Comparison of ENCODE assay signal across 18 cellular contexts in the genomic region with DNA sequence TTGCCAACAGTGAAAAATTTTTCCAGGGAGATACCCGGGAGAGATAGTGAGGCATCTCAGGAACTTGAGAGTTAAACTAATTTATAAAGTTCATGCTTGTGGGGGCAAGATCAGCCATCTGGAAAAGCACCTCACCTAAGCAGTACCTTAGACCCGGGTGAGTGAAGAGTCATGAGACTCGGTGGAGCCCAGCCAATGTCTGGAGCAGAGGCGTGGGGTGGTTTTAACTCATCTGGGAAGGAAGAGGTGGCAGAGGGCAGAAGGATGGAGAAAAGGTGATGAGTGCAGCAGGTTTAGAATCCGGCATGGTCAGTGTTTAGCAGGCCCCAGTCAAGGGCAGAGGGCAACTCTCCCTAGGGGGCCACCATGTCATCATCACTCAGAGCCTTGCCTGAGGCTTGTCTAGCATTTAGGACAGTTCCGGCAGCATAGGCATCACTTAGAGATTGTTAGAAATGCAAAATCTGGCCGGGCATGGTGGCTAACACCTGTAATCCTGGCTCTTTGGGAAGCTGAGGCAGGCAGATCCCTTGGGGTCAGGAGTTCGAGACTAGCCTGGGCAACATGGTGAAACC. TPM values are rescaled to one million over a fixed set of nuclear protein-coding genes. Genes with fewer than 3 reads are reported as not detected.
A peak's percentile ranks its signal among the peaks of the same experiment; 100 is the strongest.
DNase-seq lines count a peak whose midpoint lies in the region; ATAC-seq and TF ChIP-seq lines count a peak whose summit lies in the region.
"Had no signal": no experiment of that assay in that cellular context is flagged by ENCODE, and none has a peak within 500 bp of the region (broad histone marks: within the 10 kb centered on the region; RNA-seq: fewer than 3 reads in every experiment).

No MANE protein-coding gene starts in this region.

- no peaks in the 10 kb centered on the region for H3K4me1 ChIP-seq in IMR-90 (ENCODE audit: control insufficient read depth, insufficient read depth, low read length)
- H3K4me1 ChIP-seq in thyroid gland, result peaks cover 0 to 19% of the 10 kb centered on the region in 2 donors
- H3K4me1 ChIP-seq: A549 had no signal

- H3K18ac ChIP-seq in IMR-90 (ENCODE audit: low read depth, low read length), result no peak overlapping the region

- no peak overlapping the region for H3K9ac ChIP-seq in IMR-90 (ENCODE audit: low read depth, low read length)

- H3K4me3 ChIP-seq in IMR-90 (ENCODE audit: insufficient read depth, low read depth, low read length), result no peak overlapping the region
- H3K4me3 ChIP-seq in kidney epithelial cell (ENCODE audit: low read depth, low read length), result no peak overlapping the region
- no peak overlapping the region for H3K4me3 ChIP-seq in thyroid gland (replicated peaks in 1 of 3)
- H3K4me3 ChIP-seq: A549, GM23338 had no signal

- no peak overlapping the region for H2BK20ac ChIP-seq in IMR-90 (ENCODE audit: low read depth, low read length)

- H2AFZ ChIP-seq in IMR-90 (replicated peaks; ENCODE audit: low read length, poor library complexity), result peak overlapping the region; percentile 21
- H2AFZ ChIP-seq: GM23338 had no signal

- H4K8ac ChIP-seq in IMR-90 (ENCODE audit: low read depth in 2 of 2, low read length in 2 of 2), result no peak overlapping the region

- no TSS peak for BruUV-seq in IMR-90 (replicated peaks; lab: Mats Ljungman, UMichigan)

- H3K9me1 ChIP-seq in IMR-90 (ENCODE audit: insufficient read depth, low read length), result no peaks in the 10 kb centered on the region

- CTCF ChIA-PET in IMR-90 (lab: Yijun Ruan, JAX), result no interaction called here

- no peak for ATAC-seq in IMR-90 (ENCODE audit: low read depth)
- no peak for ATAC-seq in stimulated activated naive CD8-positive, alpha-beta T cell treated with anti-CD3 and anti-CD28 coated beads, Interleukin-15, Interleukin-2, amounts not matched to agents 100 U/mL and 50 U/mL, for 24 hours
- ATAC-seq: A549; CD8-positive, alpha-beta T cell; GM23338 had no signal

- no peak overlapping the region for H3K4ac ChIP-seq in IMR-90 (ENCODE audit: low read depth, low read length)

- POLR2A ChIA-PET in IMR-90 (lab: Charles Lee; ENCODE audit: unreplicated experiment), result no interaction called here

- no peak overlapping the region for H3K27ac Mint-ChIP-seq in nephron progenitor cell
- H3K27ac Mint-ChIP-seq: CD14-positive monocyte; CD8-positive, alpha-beta T cell; GM23338; IgD-negative memory B cell had no signal

- H4K20me1 ChIP-seq in IMR-90 (ENCODE audit: insufficient read depth, low read length), result no peaks in the 10 kb centered on the region

- no peak for DNase-seq in IMR-90
- peak; percentile 7 for DNase-seq in kidney epithelial cell (ENCODE audit: low read depth)
- DNase-seq in nephron progenitor cell, result peak; percentile 36
- DNase-seq in thyroid gland, result peak; percentile 45 to 57
- no peak for DNase-seq in NCI-H2171 treated with DMSO at 0.1 percent for 48 hours (lab: John Stamatoyannopoulos, UW)
- no peak for DNase-seq in stimulated activated naive CD8-positive, alpha-beta T cell treated with anti-CD3 and anti-CD28 coated beads, Interleukin-15, Interleukin-2, amounts not matched to agents 100 U/mL and 50 U/mL, for 24 hours
- DNase-seq in Ammon's horn (ENCODE audit: low spot score), result no peak
- DNase-seq: CD8-positive, alpha-beta T cell; COR-L47; DND-41; GF-D8; H7 had no signal

- dilution Hi-C loops in IMR-90 (cut with HindIII; ENCODE audit: low sequenced_read_pairs, unreplicated experiment), result no loop called here

- intact Hi-C loops in IMR-90 (cut with micrococcal nuclease), result no loop called here
- intact Hi-C loops in thyroid gland (cut with DNase I), result loop anchor here (10.0 kb wide), 1 partner anchor 347 kb away; no protein-coding TSS in a partner anchor

- no peak overlapping the region for H2BK5ac ChIP-seq in IMR-90 (ENCODE audit: low read depth, low read length, poor library complexity, severe bottlenecking)

- H3K9me3 Mint-ChIP-seq in nephron progenitor cell, result no peaks in the 10 kb centered on the region
- H3K9me3 Mint-ChIP-seq: CD14-positive monocyte; CD8-positive, alpha-beta T cell; GM23338; IgD-negative memory B cell had no signal

- no peak overlapping the region for H2BK120ac ChIP-seq in IMR-90 (ENCODE audit: low read depth, low read length)

- H2BK15ac ChIP-seq in IMR-90 (ENCODE audit: low read depth, low read length), result no peak overlapping the region

- no peaks in the 10 kb centered on the region for H3K79me1 ChIP-seq in IMR-90 (ENCODE audit: low read depth in 1 of 2, low read length in 2 of 2)

- TF ChIP-seq CTCF in IMR-90 (conservative IDR thresholded peaks at IDR 0.05; ENCODE audit: low read depth, low read length), result no peak
- TF ChIP-seq CTCF in kidney epithelial cell (IDR thresholded peaks at IDR 0.05; ENCODE audit: insufficient read depth, low read length, poor library complexity, severe bottlenecking), result no peak
- no peak for TF ChIP-seq CTCF in nephron progenitor cell (IDR thresholded peaks at IDR 0.05)
- TF ChIP-seq CTCF in thyroid gland (IDR thresholded peaks at IDR 0.05), result no peak

- H3K14ac ChIP-seq in IMR-90 (replicated peaks; ENCODE audit: low read depth, low read length), result no peak overlapping the region

- no peak for TF ChIP-seq POLR2A in IMR-90 (IDR thresholded peaks at IDR 0.05; ENCODE audit: low read depth, low read length)
- TF ChIP-seq POLR2A in thyroid gland (IDR thresholded peaks at IDR 0.05), result no peak

- in situ Hi-C loops in IMR-90 (cut with MboI; ENCODE audit: low sequenced_read_pairs), result loop anchor here (10.0 kb wide), 1 partner anchor 347 kb away; no protein-coding TSS in a partner anchor

- no peaks in the 10 kb centered on the region for H3K36me3 ChIP-seq in IMR-90 (ENCODE audit: control insufficient read depth, insufficient read depth, low read length)
- no peaks in the 10 kb centered on the region for H3K36me3 ChIP-seq in kidney epithelial cell (ENCODE audit: control insufficient read depth, insufficient read depth, low read length)
- no peaks in the 10 kb centered on the region for H3K36me3 ChIP-seq in thyroid gland

- no peak for TF ChIP-seq RAD21 in IMR-90 (IDR thresholded peaks at IDR 0.05; ENCODE audit: low read length)

- H3K4me1 Mint-ChIP-seq in nephron progenitor cell, result peaks cover 47% of the 10 kb centered on the region
- H3K4me1 Mint-ChIP-seq: CD14-positive monocyte had no signal

- no peaks in the 10 kb centered on the region for H3K9me3 ChIP-seq in IMR-90 (ENCODE audit: control insufficient read depth, insufficient read depth, low read length)
- H3K9me3 ChIP-seq in thyroid gland, result no peaks in the 10 kb centered on the region
- H3K9me3 ChIP-seq: A549 had no signal

- H2AK5ac ChIP-seq in IMR-90 (ENCODE audit: low read depth, low read length), result no peak overlapping the region

- H3K36me3 Mint-ChIP-seq in nephron progenitor cell (ENCODE audit: low read depth), result no peaks in the 10 kb centered on the region
- H3K36me3 Mint-ChIP-seq: CD14-positive monocyte; CD8-positive, alpha-beta T cell; IgD-negative memory B cell had no signal

- no peak overlapping the region for H3K27ac ChIP-seq in IMR-90 (ENCODE audit: insufficient read depth, low read length)
- no peak overlapping the region for H3K27ac ChIP-seq in thyroid gland
- H3K27ac ChIP-seq: A549 had no signal

- no peak overlapping the region for H3K23ac ChIP-seq in IMR-90 (ENCODE audit: low read depth, low read length)

- H3K56ac ChIP-seq in IMR-90 (ENCODE audit: extremely low read depth, insufficient read depth, low read length), result no peak overlapping the region

- no peak overlapping the region for H2AK9ac ChIP-seq in IMR-90 (replicated peaks; ENCODE audit: low read depth, low read length, poor library complexity)

- H3K4me3 Mint-ChIP-seq in nephron progenitor cell, result no peak overlapping the region
- H3K4me3 Mint-ChIP-seq: CD14-positive monocyte; CD8-positive, alpha-beta T cell; GM23338; IgD-negative memory B cell had no signal

- no peak overlapping the region for H4K91ac ChIP-seq in IMR-90 (ENCODE audit: insufficient read depth, low read depth, low read length)

- H3K27me3 Mint-ChIP-seq in nephron progenitor cell (ENCODE audit: low read depth, poor library complexity), result peaks cover 6% of the 10 kb centered on the region

- H3K4me2 ChIP-seq in IMR-90 (ENCODE audit: low read depth, low read length), result no peak overlapping the region
- H3K4me2 ChIP-seq: A549, GM23338 had no signal

- 60% methylated on average over 2 of the region's 8 CpGs; no CpG with 5 or more reads in 1 of the 2 experiments for WGBS in IMR-90 (ENCODE audit: extremely low coverage in 2 of 2, insufficient read length in 1 of 2), 2 experiments
- WGBS in thyroid gland, 2 donors, result 46 to 47% methylated on average over 8 of the region's 8 CpGs

- H3K27me3 ChIP-seq in IMR-90 (ENCODE audit: control insufficient read depth, insufficient read depth, low read length), result peaks cover 14% of the 10 kb centered on the region; the same call in 1 of the 2 replicates
- no peaks in the 10 kb centered on the region for H3K27me3 ChIP-seq in kidney epithelial cell (ENCODE audit: control insufficient read depth, insufficient read depth, low read length)
- H3K27me3 ChIP-seq in thyroid gland, result no peaks in the 10 kb centered on the region

- H4K5ac ChIP-seq in IMR-90 (ENCODE audit: low read depth, low read length), result no peak overlapping the region

RNA-seq across cellular contexts. Expression of a gene that starts 4.3 kb away (rescaled TPM):
- total RNA-seq in IMR-90 (2012; rRNA removed) (not detected in 2 replicates), kidney epithelial cell (not detected in 2 replicates), thyroid gland (not detected)
- not detected in 2 replicates for polyA plus RNA-seq in IMR-90 (2012; rRNA removed)
- polyA plus RNA-seq in IMR-90 (2012; cell fraction: cytosol; rRNA removed), result not detected in 2 replicates
- 0.09 TPM in 1 of 2 replicates, not detected in the other for polyA plus RNA-seq in IMR-90 (2012; cell fraction: nucleus; rRNA removed; ENCODE audit: low replicate concordance)
- total RNA-seq: CD8-positive, alpha-beta T cell; GM23338; H7 had no signal
- polyA plus RNA-seq: AG04450, BJ, CD14-positive monocyte, IgD-negative memory B cell had no signal

RNA-seq across cellular contexts. Expression of a gene that starts 32.0 kb away (rescaled TPM):
- total RNA-seq in IMR-90 (2012; rRNA removed) (32.5 and 38.0 TPM in 2 replicates), kidney epithelial cell (30.1 and 34.4 TPM in 2 replicates), thyroid gland (10 to 100 TPM; 17.7 to 25.8 (median 21.7) TPM)
- polyA plus RNA-seq in IMR-90 (2012; rRNA removed), result 20.7 and 21.4 TPM in 2 replicates
- 9.6 and 17.1 TPM in 2 replicates for polyA plus RNA-seq in IMR-90 (2012; cell fraction: cytosol; rRNA removed)
- polyA plus RNA-seq in IMR-90 (2012; cell fraction: nucleus; rRNA removed; ENCODE audit: low replicate concordance), result 5.4 and 11.1 TPM in 2 replicates

RNA-seq across cellular contexts. Expression of a gene that starts 32.1 kb away (rescaled TPM):
- total RNA-seq in IMR-90 (2012; rRNA removed), result 16.5 and 49.2 TPM in 2 replicates
- polyA plus RNA-seq in IMR-90 (2012; rRNA removed), result 27.4 and 32.7 TPM in 2 replicates
- polyA plus RNA-seq in IMR-90 (2012; cell fraction: cytosol; rRNA removed), result 4.0 and 14.4 TPM in 2 replicates
- polyA plus RNA-seq in IMR-90 (2012; cell fraction: nucleus; rRNA removed; ENCODE audit: low replicate concordance), result 1.1 and 14.2 TPM in 2 replicates
- total RNA-seq in kidney epithelial cell, result 22.1 and 28.5 TPM in 2 replicates
- 10 to 100 TPM; 23.0 to 73.5 (median 38.3) TPM for total RNA-seq in thyroid gland

RNA-seq across cellular contexts. Expression of a gene that starts 32.6 kb away (rescaled TPM):
- total RNA-seq in IMR-90 (2012; rRNA removed) (0.28 and 0.36 TPM in 2 replicates), kidney epithelial cell (2.7 and 3.0 TPM in 2 replicates), thyroid gland (1 to 10 TPM; 3.8 to 7.3 (median 6.5) TPM)
- 0.19 and 0.29 TPM in 2 replicates for polyA plus RNA-seq in IMR-90 (2012; rRNA removed)
- polyA plus RNA-seq in IMR-90 (2012; cell fraction: cytosol; rRNA removed), result 0.09 and 0.17 TPM in 2 replicates
- 0.10 and 0.40 TPM in 2 replicates for polyA plus RNA-seq in IMR-90 (2012; cell fraction: nucleus; rRNA removed; ENCODE audit: low replicate concordance)

RNA-seq across cellular contexts. Expression of a gene that starts 41.9 kb away (rescaled TPM):
- total RNA-seq in IMR-90 (2012; rRNA removed), result not detected in 2 replicates
- polyA plus RNA-seq in IMR-90 (2012; rRNA removed), result not detected in 2 replicates
- polyA plus RNA-seq in IMR-90 (2012; cell fraction: cytosol; rRNA removed), result not detected in 2 replicates
- polyA plus RNA-seq in IMR-90 (2012; cell fraction: nucleus; rRNA removed; ENCODE audit: low replicate concordance), result not detected in 2 replicates
- total RNA-seq in kidney epithelial cell, result 9.1 and 9.6 TPM in 2 replicates
- total RNA-seq in thyroid gland, result 10 to 100 TPM; 53.2 to 79.7 (median 67.1) TPM
- total RNA-seq: CD8-positive, alpha-beta T cell had no signal
- polyA plus RNA-seq: AG04450, BJ had no signal

Comparison
In these comparisons a context has a peak if more than half of its experiments do, and no peak if none do; other contexts are left out.
1. DNase-seq: peak in kidney epithelial cell (single experiment), nephron progenitor cell (single experiment) and thyroid gland (2 of 2); none in IMR-90 (single experiment), NCI-H2171 treated with DMSO at 0.1 percent for 48 hours (single experiment), stimulated activated naive CD8-positive, alpha-beta T cell treated with anti-CD3 and anti-CD28 coated beads, Interleukin-15, Interleukin-2, amounts not matched to agents 100 U/mL and 50 U/mL, for 24 hours (single experiment) and Ammon's horn (single experiment).